Comparison of ENCODE assay signal across 8 cellular contexts in genomic region chr3:52244061-52244628, GRCh38. TPM values are rescaled to one million over a fixed set of nuclear protein-coding genes. Genes with fewer than 3 reads are reported as not detected.
DNase-seq lines count a peak whose midpoint lies in the region; ATAC-seq and TF ChIP-seq lines count a peak whose summit lies in the region.

No MANE protein-coding gene starts in this region.

- DNase-seq in AG10803 (ENCODE audit: low read depth) (peak; percentile 22), Karpas-422 (peak; percentile 58), glutamatergic neuron (no peak), NCI-H2227 (lab: John Stamatoyannopoulos, UW; ENCODE audit: unreplicated experiment) (no peak), NCI-H748 (lab: John Stamatoyannopoulos, UW; ENCODE audit: unreplicated experiment) (no peak)
- peak; percentile 78 for DNase-seq in activated CD8-positive, alpha-beta T cell treated with anti-CD3 and anti-CD28 coated beads for 36 hours

- peak; percentile 9 for ATAC-seq in activated CD8-positive, alpha-beta T cell treated with anti-CD3 and anti-CD28 coated beads for 36 hours

- peak overlapping the region; percentile 95 for H3K27ac Mint-ChIP-seq in activated CD8-positive, alpha-beta T cell treated with anti-CD3 and anti-CD28 coated beads for 36 hours
- H3K27ac Mint-ChIP-seq in glutamatergic neuron (ENCODE audit: unreplicated experiment) = no peak overlapping the region

- no peaks in the 10 kb centered on the region for H4K20me1 ChIP-seq in Karpas-422 (ENCODE audit: insufficient read depth, low read depth, low read length)

- POLR2A ChIA-PET in activated CD8-positive, alpha-beta T cell treated with anti-CD3 and anti-CD28 coated beads for 36 hours (lab: Charles Lee) = interaction anchor here (0.9 to 33.3 kb wide), 9 partner anchors 9 to 252 kb away, joined by 3 to 949 read pairs (median 4); partner anchors contain the start of genes GLYCTK and WDR82

- H3K27me3 Mint-ChIP-seq in activated CD8-positive, alpha-beta T cell treated with anti-CD3 and anti-CD28 coated beads for 36 hours = no peaks in the 10 kb centered on the region
- H3K27me3 Mint-ChIP-seq in glutamatergic neuron (ENCODE audit: unreplicated experiment) = peaks cover 21% of the 10 kb centered on the region

- H3K79me2 ChIP-seq in Karpas-422 (ENCODE audit: low read length) = peaks cover 5% of the 10 kb centered on the region; the same call in 1 of the 2 replicates

- H3K4me3 ChIP-seq in AG10803 (ENCODE audit: low read length) (no peak overlapping the region), Karpas-422 (ENCODE audit: low read length) (no peak overlapping the region; the same call in 1 of the 2 replicates), subcutaneous abdominal adipose tissue (ENCODE audit: low read depth in 1 of 5, low read length in 5 of 5) (peak overlapping the region in 1 of 5 donors; percentile 17)

- peak overlapping the region; percentile 80 for H3K4me3 Mint-ChIP-seq in activated CD8-positive, alpha-beta T cell treated with anti-CD3 and anti-CD28 coated beads for 36 hours
- peak overlapping the region; percentile 52 for H3K4me3 Mint-ChIP-seq in glutamatergic neuron (ENCODE audit: unreplicated experiment)

- H2AFZ ChIP-seq in Karpas-422 (ENCODE audit: low read length) = no peak overlapping the region

- peak overlapping the region; percentile 79 for H3K4me2 ChIP-seq in Karpas-422 (ENCODE audit: low read depth, low read length, poor library complexity, severe bottlenecking)

- H3K9ac ChIP-seq in Karpas-422 (ENCODE audit: low read length) (peak overlapping the region; percentile 3), subcutaneous abdominal adipose tissue (ENCODE audit: low read length in 5 of 5) (no peak overlapping the region)

- H3K4me1 ChIP-seq in Karpas-422 (ENCODE audit: low read length) = peaks cover 53% of the 10 kb centered on the region
- H3K4me1 ChIP-seq in subcutaneous abdominal adipose tissue (ENCODE audit: control insufficient read depth in 5 of 5, insufficient read depth in 5 of 5, low read length in 5 of 5) = peaks cover 5 to 64% (median 48%) of the 10 kb centered on the region in 5 donors

- H3K36me3 ChIP-seq in Karpas-422 (ENCODE audit: insufficient read depth, low read length) = no peaks in the 10 kb centered on the region
- peaks cover 0 to 15% (median 14%) of the 10 kb centered on the region in 5 donors for H3K36me3 ChIP-seq in subcutaneous abdominal adipose tissue (ENCODE audit: control insufficient read depth in 5 of 5, insufficient read depth in 5 of 5, low read length in 5 of 5)

- H3K9me3 Mint-ChIP-seq in activated CD8-positive, alpha-beta T cell treated with anti-CD3 and anti-CD28 coated beads for 36 hours = peaks cover 4% of the 10 kb centered on the region
- H3K9me3 Mint-ChIP-seq in glutamatergic neuron (ENCODE audit: unreplicated experiment) = peaks cover 23% of the 10 kb centered on the region

- TF ChIP-seq CTCF in AG10803 (conservative IDR thresholded peaks at IDR 0.05; ENCODE audit: low read length) = no peak
- no peak for TF ChIP-seq CTCF in activated CD8-positive, alpha-beta T cell treated with anti-CD3 and anti-CD28 coated beads for 36 hours (IDR thresholded peaks at IDR 0.05)
- no peak for TF ChIP-seq CTCF in glutamatergic neuron (IDR thresholded peaks at IDR 0.05; ENCODE audit: partially characterized antibody, unreplicated experiment)

- peaks cover 77% of the 10 kb centered on the region for H3K36me3 Mint-ChIP-seq in activated CD8-positive, alpha-beta T cell treated with anti-CD3 and anti-CD28 coated beads for 36 hours (ENCODE audit: low read depth)
- no peaks in the 10 kb centered on the region for H3K36me3 Mint-ChIP-seq in glutamatergic neuron (ENCODE audit: unreplicated experiment)

- H3K9me3 ChIP-seq in Karpas-422 (ENCODE audit: low read length) (no peaks in the 10 kb centered on the region), subcutaneous abdominal adipose tissue (ENCODE audit: control insufficient read depth in 5 of 5, low read length in 5 of 5) (peaks cover 0 to 3% (median 0%) of the 10 kb centered on the region in 5 donors)

- H3K9me2 ChIP-seq in Karpas-422 (replicated peaks; ENCODE audit: insufficient read depth, low read length) = no peaks in the 10 kb centered on the region

- H3K27me3 ChIP-seq in Karpas-422 (ENCODE audit: low read length) (no peaks in the 10 kb centered on the region), subcutaneous abdominal adipose tissue (ENCODE audit: control insufficient read depth in 5 of 5, insufficient read depth in 4 of 5, low read length in 5 of 5) (no peaks in the 10 kb centered on the region)

- H3K4me1 Mint-ChIP-seq in activated CD8-positive, alpha-beta T cell treated with anti-CD3 and anti-CD28 coated beads for 36 hours (ENCODE audit: low read depth) = peaks cover 69% of the 10 kb centered on the region
- H3K4me1 Mint-ChIP-seq in glutamatergic neuron (ENCODE audit: low read depth, unreplicated experiment) = peaks cover 13% of the 10 kb centered on the region

- peak; percentile 45 for TF ChIP-seq POLR2A in GM19193 (IDR thresholded peaks at IDR 0.05; ENCODE audit: extremely low read depth, insufficient read depth, insufficient read length)

- H3K27ac ChIP-seq in Karpas-422 (ENCODE audit: low read length) (peak overlapping the region; percentile 12; the same call in 1 of the 2 replicates), subcutaneous abdominal adipose tissue (ENCODE audit: low read depth, low read length) (peak overlapping the region; percentile 30)

- intact Hi-C loops in activated CD8-positive, alpha-beta T cell treated with anti-CD3 and anti-CD28 coated beads for 36 hours (cut with micrococcal nuclease) = no loop called here

- CTCF ChIA-PET in activated CD8-positive, alpha-beta T cell treated with anti-CD3 and anti-CD28 coated beads for 36 hours (lab: Charles Lee) = interaction anchor here (0.6 to 2.8 kb wide), 6 partner anchors 10 to 33 kb away, joined by 3 to 17 read pairs (median 4); no protein-coding TSS in a partner anchor

RNA-seq across cellular contexts. Expression of gene PPM1M, which starts 1.4 kb away (rescaled TPM):
- 25.5 and 35.4 TPM in 2 replicates for total RNA-seq in Karpas-422 (2014; rRNA removed; shearing (Covaris generic); ENCODE audit: low replicate concordance)
- total RNA-seq in activated CD8-positive, alpha-beta T cell treated with anti-CD3 and anti-CD28 coated beads for 36 hours = 100 to 1,000 TPM in 1 of 2 experiments, 10 to 100 TPM in 1; 94.3 to 100 TPM
- 7.8 TPM for total RNA-seq in glutamatergic neuron (ENCODE audit: unreplicated experiment)

RNA-seq across cellular contexts. Expression of gene TWF2, which starts 5.2 kb away (rescaled TPM):
- total RNA-seq in Karpas-422 (2014; rRNA removed; shearing (Covaris generic); ENCODE audit: low replicate concordance) = 42.0 and 76.3 TPM in 2 replicates
- total RNA-seq in activated CD8-positive, alpha-beta T cell treated with anti-CD3 and anti-CD28 coated beads for 36 hours = 100 to 1,000 TPM; 137 TPM
- total RNA-seq in glutamatergic neuron (ENCODE audit: unreplicated experiment) = 45.5 TPM

RNA-seq across cellular contexts. Expression of gene TLR9, which starts 18.7 kb away (rescaled TPM):
- 7.4 and 26.5 TPM in 2 replicates for total RNA-seq in Karpas-422 (2014; rRNA removed; shearing (Covaris generic); ENCODE audit: low replicate concordance)
- 1 to 10 TPM; 2.0 TPM for total RNA-seq in activated CD8-positive, alpha-beta T cell treated with anti-CD3 and anti-CD28 coated beads for 36 hours
- 0.37 TPM for total RNA-seq in glutamatergic neuron (ENCODE audit: unreplicated experiment)

RNA-seq across cellular contexts. Expression of gene WDR82, which starts 34.3 kb away (rescaled TPM):
- total RNA-seq in Karpas-422 (2014; rRNA removed; shearing (Covaris generic); ENCODE audit: low replicate concordance) = 30.4 and 42.0 TPM in 2 replicates
- 100 to 1,000 TPM; 103 to 105 TPM for total RNA-seq in activated CD8-positive, alpha-beta T cell treated with anti-CD3 and anti-CD28 coated beads for 36 hours
- total RNA-seq in glutamatergic neuron (ENCODE audit: unreplicated experiment) = 118 TPM

RNA-seq across cellular contexts. Expression of gene GLYCTK, which starts 43.5 kb away (rescaled TPM):
- 1.6 and 8.3 TPM in 2 replicates for total RNA-seq in Karpas-422 (2014; rRNA removed; shearing (Covaris generic); ENCODE audit: low replicate concordance)
- total RNA-seq in activated CD8-positive, alpha-beta T cell treated with anti-CD3 and anti-CD28 coated beads for 36 hours = 10 to 100 TPM; 21.6 to 21.9 TPM
- total RNA-seq in glutamatergic neuron (ENCODE audit: unreplicated experiment) = 7.5 TPM

Comparison
In these comparisons a context has a peak if more than half of its experiments do, and no peak if none do; other contexts are left out.
1. DNase-seq: peak in AG10803 (single experiment), Karpas-422 (single experiment) and activated CD8-positive, alpha-beta T cell treated with anti-CD3 and anti-CD28 coated beads for 36 hours (single experiment); none in glutamatergic neuron (single experiment), NCI-H2227 (single experiment) and NCI-H748 (single experiment).